In genomic region chr4:65669981-65670330, GRCh38 we compare ENCODE assay signal across 8 cellular contexts. TPM values are rescaled to one million over a fixed set of nuclear protein-coding genes. Genes with fewer than 3 reads are reported as not detected.
DNase-seq lines count a peak whose midpoint lies in the region; ATAC-seq, FAIRE-seq and TF ChIP-seq lines count a peak whose summit lies in the region.

No MANE protein-coding gene starts in this region.

- no peak for FAIRE-seq in HTR-8/SVneo (lab: Jason Lieb, UNC)

- DNase-seq in H7 (no peak), WERI-Rb-1 (no peak), skeletal muscle cell (ENCODE audit: low read depth) (no peak), kidney tubule cell (ENCODE audit: low spot score) (no peak), foreskin keratinocyte (no peak), HTR-8/SVneo (ENCODE audit: insufficient read length, low spot score) (no peak), GDM1 (lab: John Stamatoyannopoulos, UW) (no peak)

- TF ChIP-seq CTCF in WERI-Rb-1 (IDR thresholded peaks at IDR 0.05; ENCODE audit: low read depth, low read length) = no peak
- TF ChIP-seq CTCF in foreskin keratinocyte (conservative IDR thresholded peaks at IDR 0.05) = no peak

- no peaks in the 10 kb centered on the region for H3K9me3 ChIP-seq in WERI-Rb-1 (ENCODE audit: severe bottlenecking)

- H3K27ac ChIP-seq in WERI-Rb-1 = no peak overlapping the region
- no peak overlapping the region for H3K27ac ChIP-seq in foreskin keratinocyte

- H3K36me3 ChIP-seq in H7 (replicated peaks; ENCODE audit: control insufficient read depth, insufficient read depth, low read length) (no peaks in the 10 kb centered on the region), WERI-Rb-1 (no peaks in the 10 kb centered on the region)

- H3K27me3 ChIP-seq in H7 (ENCODE audit: control insufficient read depth, insufficient read depth, low read length) = peaks cover 61% of the 10 kb centered on the region
- no peaks in the 10 kb centered on the region for H3K27me3 ChIP-seq in WERI-Rb-1 (ENCODE audit: insufficient read depth, low read depth, severe bottlenecking)
- peaks cover 75% of the 10 kb centered on the region for H3K27me3 ChIP-seq in foreskin keratinocyte

- no peak for ATAC-seq in foreskin keratinocyte

- H3K4me1 ChIP-seq in foreskin keratinocyte = no peaks in the 10 kb centered on the region

- H3K4me3 ChIP-seq in H7 (ENCODE audit: insufficient read depth, low read depth, low read length) = peak overlapping the region; percentile 45
- peak overlapping the region; percentile 64 for H3K4me3 ChIP-seq in WERI-Rb-1 (ENCODE audit: low read depth, low read length)
- peak overlapping the region; percentile 35 for H3K4me3 ChIP-seq in iPS-11a (ENCODE audit: low read depth, low read length)
- H3K4me3 ChIP-seq in skeletal muscle cell (ENCODE audit: low read depth, low read length) = peak overlapping the region; percentile 55

RNA-seq across cellular contexts. Expression of gene EPHA5, which starts 0.3 kb away (rescaled TPM):
- 0.03 and 0.11 TPM in 2 replicates for total RNA-seq in H7 (2014; rRNA removed; shearing (Covaris generic))
- not detected in 2 replicates for total RNA-seq in foreskin keratinocyte
- not detected in 2 replicates for polyA plus RNA-seq in foreskin keratinocyte
